Comparison of ENCODE assay signal across 9 cellular contexts in the genomic region with DNA sequence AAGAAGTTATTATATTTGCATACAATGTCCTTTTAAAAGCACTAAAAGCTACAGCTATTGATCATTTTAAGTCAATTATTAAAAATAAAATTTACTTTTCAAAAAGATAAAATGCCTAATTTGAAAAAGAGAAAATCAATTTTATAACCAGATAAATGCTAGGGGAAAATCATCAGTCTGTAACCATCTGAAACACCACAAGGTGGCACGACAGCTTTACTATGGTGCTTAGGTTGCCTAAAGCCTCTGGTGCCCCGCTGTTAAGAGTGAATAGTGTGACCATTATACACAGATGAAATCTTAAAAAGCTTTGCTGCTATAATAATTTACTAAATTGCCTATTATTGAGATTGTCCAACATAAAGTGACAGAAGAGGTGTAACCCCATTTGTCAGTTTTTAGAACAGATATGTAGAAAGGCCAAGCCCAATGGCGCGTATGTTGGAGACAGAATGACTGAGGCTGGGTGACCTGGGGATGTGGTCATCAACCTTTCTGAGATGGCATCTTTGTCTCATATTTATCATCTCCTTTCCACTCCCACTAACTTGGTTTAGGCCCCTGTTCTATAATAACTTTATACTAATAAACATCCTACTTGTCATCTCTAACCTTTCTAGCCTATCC.
DNase-seq lines count a peak whose midpoint lies in the region; ATAC-seq, FAIRE-seq and TF ChIP-seq lines count a peak whose summit lies in the region.
"Had no signal": no experiment of that assay in that cellular context is flagged by ENCODE, and none has a peak within 500 bp of the region (broad histone marks: within the 10 kb centered on the region; RNA-seq: fewer than 3 reads in every experiment).

No MANE protein-coding gene starts in this region.

- H3K9me3 ChIP-seq in Peyer's patch = no peaks in the 10 kb centered on the region

- H3K27me3 ChIP-seq in Peyer's patch = no peaks in the 10 kb centered on the region
- H3K27me3 ChIP-seq: BLaER1 had no signal

- peak; percentile 24 to 67 (median 62) for TF ChIP-seq CTCF in Peyer's patch (IDR thresholded peaks at IDR 0.05)

- H3K4me1 ChIP-seq in Peyer's patch = no peaks in the 10 kb centered on the region
- H3K4me1 ChIP-seq: BLaER1 had no signal

- ATAC-seq in GM19043 (IDR thresholded peaks at IDR 0.05; ENCODE audit: low read depth, unreplicated experiment) (peak; percentile 73), HG03159 (IDR thresholded peaks at IDR 0.05; ENCODE audit: unreplicated experiment) (peak; percentile 88), GM19328 (IDR thresholded peaks at IDR 0.05; ENCODE audit: unreplicated experiment) (no peak)

- DNase-seq in DMS 273 (lab: John Stamatoyannopoulos, UW; ENCODE audit: unreplicated experiment) (peak; percentile 71), DMS 273 treated with DMSO at 0.1 percent for 48 hours (lab: John Stamatoyannopoulos, UW) (no peak), Peyer's patch (peak in 2 of 3 donors; percentile 47 to 63), myocyte (ENCODE audit: low read depth) (peak; percentile 70)

- H3K4me3 ChIP-seq in Peyer's patch = no peak overlapping the region
- H3K4me3 ChIP-seq: BLaER1 had no signal

- H3K27ac ChIP-seq in Peyer's patch = no peak overlapping the region
- H3K27ac ChIP-seq: BLaER1 had no signal

- H3K36me3 ChIP-seq in Peyer's patch = no peaks in the 10 kb centered on the region
- H3K36me3 ChIP-seq: BLaER1 had no signal

- TF ChIP-seq POLR2A in Peyer's patch (IDR thresholded peaks at IDR 0.05) = no peak

- FAIRE-seq in endometrium (lab: Jason Lieb, UNC) = peak; percentile 84
